ENCODE assay signal across 12 cellular contexts in the genomic region with DNA sequence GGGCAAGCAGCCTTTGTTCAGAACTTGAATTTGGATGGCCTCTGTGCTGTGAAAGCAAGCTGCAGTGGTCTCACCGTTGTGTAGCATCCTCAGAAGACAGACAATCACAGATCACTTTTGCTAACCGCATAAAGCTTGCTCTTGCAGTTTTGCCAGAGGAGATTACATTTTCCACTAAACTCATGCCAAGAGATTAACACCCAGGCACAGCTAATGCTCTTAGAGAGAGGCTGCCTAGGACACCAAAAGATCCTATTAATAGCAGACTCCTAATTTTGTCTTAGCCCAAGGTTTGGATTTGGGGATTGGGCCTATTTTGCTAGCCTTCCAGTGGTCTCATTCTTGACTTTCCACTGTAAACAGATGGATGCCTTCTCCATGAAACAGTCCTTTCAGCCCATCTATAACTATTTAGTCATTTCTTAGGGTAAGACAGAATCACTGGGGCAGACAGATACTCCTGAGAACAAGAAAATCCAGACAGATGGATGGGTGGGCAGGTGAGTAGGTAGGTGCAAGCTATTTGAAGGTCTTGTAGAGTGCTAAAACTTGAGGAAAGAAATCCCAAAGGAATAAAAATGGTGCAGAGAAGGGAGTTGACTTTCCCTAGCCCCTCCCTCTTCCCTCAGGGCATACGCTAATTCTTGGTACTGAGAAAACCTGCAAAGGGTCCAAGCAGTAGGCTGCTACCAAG.
"Had no signal": no experiment of that assay in that cellular context is flagged by ENCODE, and none has a peak within 500 bp of the region (broad histone marks: within the 10 kb centered on the region; RNA-seq: fewer than 3 reads in every experiment).

No MANE protein-coding gene starts in this region.

- DNase-seq: activated CD4-positive, alpha-beta T cell treated with anti-CD3 and anti-CD28 coated beads, Interleukin-2, amount 10 ng/mL, durations not matched to agents 7 days and 5 days; activated CD8-positive, alpha-beta memory T cell treated with anti-CD3 and anti-CD28 coated beads, Interleukin-2, amount 50 U/mL, for 4 hours; activated naive CD4-positive, alpha-beta T cell treated with anti-CD3 and anti-CD28 coated beads for 36 hours; activated T-cell treated with anti-CD3 and anti-CD28 coated beads, Interleukin-2, amount 50 U/mL, for 4 hours; effector CD8-positive, alpha-beta T cell; right lobe of liver; stimulated activated CD4-positive, alpha-beta T cell treated with anti-CD3 and anti-CD28 coated beads, Interleukin-4, amount 100 ng/mL, for 24 hours; stomach; T-helper 1 cell; T-helper 9 cell; testis had no signal

- H3K9me3 ChIP-seq: prostate gland, right lobe of liver, stomach, testis had no signal

- H3K27me3 ChIP-seq: right lobe of liver, stomach, testis had no signal

- H3K4me3 ChIP-seq: prostate gland, right lobe of liver, stomach, testis had no signal

- H3K4me1 ChIP-seq: prostate gland, right lobe of liver, stomach had no signal

- H3K36me3 ChIP-seq: prostate gland, right lobe of liver, stomach had no signal

- H3K27ac ChIP-seq: prostate gland, right lobe of liver, stomach, testis had no signal
